In genomic region chr13:86563308-86563707, GRCh38 we compare ENCODE assay signal across 17 cellular contexts.
A peak's percentile ranks its signal among the peaks of the same experiment; 100 is the strongest.
DNase-seq lines count a peak whose midpoint lies in the region; ATAC-seq and TF ChIP-seq lines count a peak whose summit lies in the region.
"Had no signal": no experiment of that assay in that cellular context is flagged by ENCODE, and none has a peak within 500 bp of the region (broad histone marks: within the 10 kb centered on the region; RNA-seq: fewer than 3 reads in every experiment).

No MANE protein-coding gene starts in this region.

- H3K4me3 ChIP-seq in epithelial cell of esophagus (ENCODE audit: low read length), result no peak overlapping the region
- H3K4me3 ChIP-seq in ovary, result no peak overlapping the region
- H3K4me3 ChIP-seq: BLaER1, HAP-1, lower lobe of right lung had no signal

- no peak for ATAC-seq in HG03565 (IDR thresholded peaks at IDR 0.05; ENCODE audit: unreplicated experiment)
- ATAC-seq: lower lobe of right lung had no signal

- no peak overlapping the region for H3K27ac ChIP-seq in RWPE1
- no peak overlapping the region for H3K27ac ChIP-seq in ovary
- H3K27ac ChIP-seq: BLaER1, lower lobe of right lung had no signal

- no peaks in the 10 kb centered on the region for H3K27me3 ChIP-seq in ovary
- H3K27me3 ChIP-seq: BLaER1 had no signal

- no peak for TF ChIP-seq EP300 in ovary (IDR thresholded peaks at IDR 0.05)

- H3K9me3 ChIP-seq in ovary, result no peaks in the 10 kb centered on the region
- H3K9me3 ChIP-seq: BLaER1, HAP-1, lower lobe of right lung had no signal

- TF ChIP-seq POLR2A in ovary (IDR thresholded peaks at IDR 0.05), result no peak

- CTCF ChIA-PET in RWPE1 (lab: Yijun Ruan, JAX), result no interaction called here

- DNase-seq in H4 (ENCODE audit: low spot score) (peak; percentile 47), RWPE1 (ENCODE audit: low spot score) (peak; percentile 19), epithelial cell of esophagus (ENCODE audit: low read depth) (peak; percentile 78), non-pigmented ciliary epithelial cell (ENCODE audit: low read depth) (peak; percentile 40), anterior cingulate cortex (lab: John Stamatoyannopoulos, UW) (no peak), ovary (no peak), globus pallidus (ENCODE audit: low spot score) (no peak)
- DNase-seq: activated CD4-positive, alpha-beta T cell treated with anti-CD3 and anti-CD28 coated beads for 1 hour; DMS 273 treated with DMSO at 0.1 percent for 48 hours; lower lobe of right lung; MM.1S; NCI-H1694 treated with DMSO at 0.1 percent for 48 hours; NCI-H446 treated with DMSO at 0.1 percent for 48 hours; SHP77 had no signal

- WGBS in ovary, 3 donors, result 46 to 64% (median 49%) methylated on average over 2 of the region's 2 CpGs

- no peaks in the 10 kb centered on the region for H3K4me1 ChIP-seq in ovary (ENCODE audit: insufficient read depth)
- H3K4me1 ChIP-seq: BLaER1, HAP-1, lower lobe of right lung had no signal

- H3K36me3 ChIP-seq in ovary, result no peaks in the 10 kb centered on the region
- H3K36me3 ChIP-seq: BLaER1, HAP-1, lower lobe of right lung had no signal

- TF ChIP-seq CTCF in RWPE1 (conservative IDR thresholded peaks at IDR 0.05; ENCODE audit: low read depth) (no peak), epithelial cell of esophagus (IDR thresholded peaks at IDR 0.05; ENCODE audit: insufficient read depth, low read depth, low read length, missing control alignments) (no peak), ovary (IDR thresholded peaks at IDR 0.05) (no peak)

- intact Hi-C loops in ovary (cut with DNase I), result no loop called here

- POLR2A ChIA-PET in RWPE1 (lab: Yijun Ruan, JAX; ENCODE audit: low non-redundant PET), result no interaction called here

Comparison
In these comparisons a context has a peak if more than half of its experiments do, and no peak if none do; other contexts are left out.
1. DNase-seq: peak in H4 (single experiment), RWPE1 (single experiment), epithelial cell of esophagus (single experiment) and non-pigmented ciliary epithelial cell (single experiment); none in anterior cingulate cortex (0 of 58), ovary (0 of 5) and globus pallidus (single experiment).